Comparison of ENCODE assay signal across 8 cellular contexts in genomic region chr10:113563306-113564088, GRCh38. TPM values are rescaled to one million over a fixed set of nuclear protein-coding genes. Genes with fewer than 3 reads are reported as not detected.
A peak's percentile ranks its signal among the peaks of the same experiment; 100 is the strongest.
DNase-seq lines count a peak whose midpoint lies in the region; ATAC-seq and TF ChIP-seq lines count a peak whose summit lies in the region.

No MANE protein-coding gene starts in this region.

- DNase-seq in KG1 (lab: John Stamatoyannopoulos, UW), result peak; percentile 54
- peak; percentile 82 for DNase-seq in SK-N-SH
- peak; percentile 61 to 78 for DNase-seq in activated naive CD4-positive, alpha-beta T cell treated with anti-CD3 and anti-CD28 coated beads, Interleukin-2, amount 50 U/mL, for 72 hours (ENCODE audit: low spot score in 2 of 2)
- DNase-seq in Right ventricle myocardium inferior (ENCODE audit: missing footprints), result peak; percentile 83
- peak; percentile 57 for DNase-seq in pons (ENCODE audit: low spot score)
- peak; percentile 58 to 77 for DNase-seq in tibial nerve (ENCODE audit: low spot score in 2 of 2)

- H3K4me2 ChIP-seq in DOHH2 (ENCODE audit: low read length) (peak overlapping the region; percentile 22), SK-N-SH (peak overlapping the region; percentile 56)

- H3K27ac ChIP-seq in DOHH2 (ENCODE audit: low read depth, low read length), result no peak overlapping the region
- no peak overlapping the region for H3K27ac ChIP-seq in SK-N-SH (ENCODE audit: low read depth in 2 of 2, low read length in 1 of 2)
- H3K27ac ChIP-seq in tibial nerve, result no peak overlapping the region

- H3K4me1 ChIP-seq in DOHH2 (ENCODE audit: control insufficient read depth, low read length), result no peaks in the 10 kb centered on the region
- H3K4me1 ChIP-seq in SK-N-SH (ENCODE audit: control insufficient read depth in 1 of 2, insufficient read depth in 2 of 2, low read depth in 1 of 2, low read length in 1 of 2), result no peaks in the 10 kb centered on the region; a peak in 1 of 4 replicates
- peaks cover 0 to 4% (median 0%) of the 10 kb centered on the region in 4 donors for H3K4me1 ChIP-seq in tibial nerve

- H3K9me3 ChIP-seq in DOHH2 (ENCODE audit: control insufficient read depth, insufficient read depth, low read length), result no peaks in the 10 kb centered on the region
- H3K9me3 ChIP-seq in SK-N-SH, result no peaks in the 10 kb centered on the region
- no peaks in the 10 kb centered on the region for H3K9me3 ChIP-seq in tibial nerve

- H4K20me1 ChIP-seq in DOHH2 (ENCODE audit: control insufficient read depth, insufficient read depth, low read depth, low read length), result no peaks in the 10 kb centered on the region
- no peaks in the 10 kb centered on the region for H4K20me1 ChIP-seq in SK-N-SH (ENCODE audit: insufficient read depth)

- H3K4me3 ChIP-seq in DOHH2 (ENCODE audit: low read length), result no peak overlapping the region
- peak overlapping the region; percentile 42 to 55; a peak in 3 of 4 replicates for H3K4me3 ChIP-seq in SK-N-SH (ENCODE audit: low read depth in 2 of 2, low read length in 1 of 2)
- peak overlapping the region; percentile 24 to 51 (median 42) for H3K4me3 ChIP-seq in tibial nerve

- TF ChIP-seq POLR2A in tibial nerve (IDR thresholded peaks at IDR 0.05), result no peak

- TF ChIP-seq EP300 in SK-N-SH (IDR thresholded peaks at IDR 0.05; ENCODE audit: borderline replicate concordance in 1 of 2, low read depth in 1 of 2, low read length in 1 of 2) (no peak), tibial nerve (IDR thresholded peaks at IDR 0.05) (no peak)

- TF ChIP-seq CTCF in DOHH2 (IDR thresholded peaks at IDR 0.05; ENCODE audit: low read depth, low read length, poor library complexity, severe bottlenecking) (peak; percentile 87), SK-N-SH (IDR thresholded peaks at IDR 0.05) (peak; percentile 97), tibial nerve (IDR thresholded peaks at IDR 0.05) (peak; percentile 94 to 99 (median 97))

- H3K27ac Mint-ChIP-seq in activated naive CD4-positive, alpha-beta T cell treated with anti-CD3 and anti-CD28 coated beads, Interleukin-2, amount 50 U/mL, for 72 hours, result peak overlapping the region; percentile 14 to 36

- 14% methylated on average over 18 of the region's 18 CpGs for WGBS in SK-N-SH (ENCODE audit: low lambda C conversion rate)
- 7 to 12% methylated on average over 8 to 18 of the region's 18 CpGs for WGBS in tibial nerve, 2 donors

- intact Hi-C loops in Right ventricle myocardium inferior (cut with DNase I), result no loop called here

- H3K9me2 ChIP-seq in DOHH2 (replicated peaks; ENCODE audit: control insufficient read depth, low read length), result no peaks in the 10 kb centered on the region
- H3K9me2 ChIP-seq in SK-N-SH, result no peaks in the 10 kb centered on the region

- CTCF ChIA-PET in SK-N-SH (lab: Yijun Ruan, JAX), result interaction anchor here (0.6 to 5.3 kb wide), 45 partner anchors 9 to 1091 kb away, joined by 3 to 48 read pairs (median 4); no protein-coding TSS in a partner anchor

- peak; percentile 91 for TF ChIP-seq RAD21 in SK-N-SH (IDR thresholded peaks at IDR 0.05; ENCODE audit: low read length)

- H3K9ac ChIP-seq in SK-N-SH, result no peak overlapping the region

- H3K27me3 ChIP-seq in DOHH2 (ENCODE audit: control insufficient read depth, low read length) (no peaks in the 10 kb centered on the region), SK-N-SH (ENCODE audit: insufficient read depth) (no peaks in the 10 kb centered on the region; the same call in 1 of the 2 replicates), tibial nerve (no peaks in the 10 kb centered on the region)

- H2AFZ ChIP-seq in SK-N-SH (ENCODE audit: low read depth), result peak overlapping the region; percentile 60

- no peaks in the 10 kb centered on the region for H3K9me3 Mint-ChIP-seq in activated naive CD4-positive, alpha-beta T cell treated with anti-CD3 and anti-CD28 coated beads, Interleukin-2, amount 50 U/mL, for 72 hours

- H3K36me3 ChIP-seq in DOHH2 (ENCODE audit: control insufficient read depth, low read length), result no peaks in the 10 kb centered on the region
- no peaks in the 10 kb centered on the region for H3K36me3 ChIP-seq in SK-N-SH (replicated peaks in 1 of 2; ENCODE audit: control insufficient read depth in 1 of 2, insufficient read depth in 2 of 2, low read length in 1 of 2)
- no peaks in the 10 kb centered on the region for H3K36me3 ChIP-seq in tibial nerve

- ATAC-seq in GM21723 (IDR thresholded peaks at IDR 0.05; ENCODE audit: unreplicated experiment) (peak; percentile 97), Right ventricle myocardium inferior (peak; percentile 78)
- peak; percentile 89 to 96 for ATAC-seq in activated naive CD4-positive, alpha-beta T cell treated with anti-CD3 and anti-CD28 coated beads, Interleukin-2, amount 50 U/mL, for 72 hours

- H3K79me2 ChIP-seq in DOHH2 (ENCODE audit: control insufficient read depth, low read length), result no peaks in the 10 kb centered on the region
- H3K79me2 ChIP-seq in SK-N-SH (ENCODE audit: insufficient read depth), result no peaks in the 10 kb centered on the region

- POLR2A ChIA-PET in SK-N-SH (lab: Yijun Ruan, JAX), result no interaction called here

- H3K36me3 Mint-ChIP-seq in activated naive CD4-positive, alpha-beta T cell treated with anti-CD3 and anti-CD28 coated beads, Interleukin-2, amount 50 U/mL, for 72 hours, result no peaks in the 10 kb centered on the region

- H3F3A ChIP-seq in DOHH2 (ENCODE audit: control insufficient read depth, insufficient read depth) (no peaks in the 10 kb centered on the region), SK-N-SH (replicated peaks; ENCODE audit: insufficient read depth) (no peaks in the 10 kb centered on the region)

TF ChIP-seq in SK-N-SH, 30 proteins besides CTCF, POLR2A, EP300 and RAD21:
- TF ChIP-seq NRF1 (IDR thresholded peaks at IDR 0.05; ENCODE audit: low read depth, low read length) (no peak), SMC3 (IDR thresholded peaks at IDR 0.05; ENCODE audit: low read depth, low read length) (peak; percentile 82), USF2 (IDR thresholded peaks at IDR 0.05; ENCODE audit: borderline replicate concordance, low read depth, low read length) (0 out of 2 replicates have a peak, but pooled peaks have one; percentile 10)

RNA-seq across cellular contexts. Expression of gene HABP2, which starts 10.6 kb away (rescaled TPM):
- polyA plus RNA-seq in SK-N-SH (2012; rRNA removed), result not detected in 2 replicates
- polyA plus RNA-seq in SK-N-SH (2012; cell fraction: cytosol; rRNA removed), result not detected in 2 replicates
- polyA plus RNA-seq in SK-N-SH (2012; cell fraction: nucleus; rRNA removed), result not detected in 2 replicates
- total RNA-seq in activated naive CD4-positive, alpha-beta T cell treated with anti-CD3 and anti-CD28 coated beads, Interleukin-2, amount 50 U/mL, for 72 hours, result not detected
- total RNA-seq in Right ventricle myocardium inferior (not detected), tibial nerve (not detected)
